ENCODE assay signal across 8 cellular contexts in genomic region chr7:76393116-76394031, GRCh38. TPM values are rescaled to one million over a fixed set of nuclear protein-coding genes. Genes with fewer than 3 reads are reported as not detected.
DNase-seq lines count a peak whose midpoint lies in the region; ATAC-seq, FAIRE-seq and TF ChIP-seq lines count a peak whose summit lies in the region.

No MANE protein-coding gene starts in this region.

- no peak for TF ChIP-seq CTCF in GM13976 (IDR thresholded peaks at IDR 0.05; ENCODE audit: borderline replicate concordance, control extremely low read depth, extremely low read depth, insufficient read depth, missing control alignments)

- DNase-seq in GM13976 (ENCODE audit: low spot score) (peak; percentile 99), NCI-H128 (lab: John Stamatoyannopoulos, UW; ENCODE audit: unreplicated experiment) (peak; percentile 73), T follicular helper cell (ENCODE audit: low read depth) (peak; percentile 84), amniotic epithelial cell (ENCODE audit: low read depth) (peak; percentile 78), left ventricle myocardium superior (peak; percentile 97), pulmonary artery endothelial cell (ENCODE audit: low read depth, low spot score) (peak; percentile 43), urothelium cell line (ENCODE audit: low spot score) (peak; percentile 95)

- intact Hi-C loops in left ventricle myocardium superior (cut with micrococcal nuclease): no loop called here

- FAIRE-seq in urothelium cell line (lab: Jason Lieb, UNC): no peak

- in situ Hi-C loops in GM13976 (cut with MboI; ENCODE audit: low sequenced_read_pairs, unreplicated experiment): no loop called here

- ATAC-seq in HG02763 (IDR thresholded peaks at IDR 0.05; ENCODE audit: unreplicated experiment) (peak; percentile 83), left ventricle myocardium superior (peak; percentile 94)

RNA-seq across cellular contexts. Expression of gene SSC4D, which starts 16.1 kb away (rescaled TPM):
- total RNA-seq in left ventricle myocardium superior (0.55 TPM), pulmonary artery endothelial cell (0.46 and 0.60 TPM in 2 replicates)

RNA-seq across cellular contexts. Expression of gene ZP3, which starts 31.4 kb away (rescaled TPM):
- not detected for total RNA-seq in left ventricle myocardium superior
- 1.3 TPM in 2 replicates for total RNA-seq in pulmonary artery endothelial cell

RNA-seq across cellular contexts. Expression of gene YWHAG, which starts 34.6 kb away (rescaled TPM):
- total RNA-seq in left ventricle myocardium superior (238 TPM), pulmonary artery endothelial cell (109 and 140 TPM in 2 replicates)

Comparison
In these comparisons a context has a peak if more than half of its experiments do, and no peak if none do; other contexts are left out.
1. Peak in every context shown above with its lines: DNase-seq and ATAC-seq.
2. DNase-seq: peak in every context shown above with its lines; median percentile 99 in GM13976; 97 in left ventricle myocardium superior; 95 in urothelium cell line; 84 in T follicular helper cell; 78 in amniotic epithelial cell; 73 in NCI-H128; 43 in pulmonary artery endothelial cell.